Comparison of ENCODE assay signal across 17 cellular contexts in the genomic region with DNA sequence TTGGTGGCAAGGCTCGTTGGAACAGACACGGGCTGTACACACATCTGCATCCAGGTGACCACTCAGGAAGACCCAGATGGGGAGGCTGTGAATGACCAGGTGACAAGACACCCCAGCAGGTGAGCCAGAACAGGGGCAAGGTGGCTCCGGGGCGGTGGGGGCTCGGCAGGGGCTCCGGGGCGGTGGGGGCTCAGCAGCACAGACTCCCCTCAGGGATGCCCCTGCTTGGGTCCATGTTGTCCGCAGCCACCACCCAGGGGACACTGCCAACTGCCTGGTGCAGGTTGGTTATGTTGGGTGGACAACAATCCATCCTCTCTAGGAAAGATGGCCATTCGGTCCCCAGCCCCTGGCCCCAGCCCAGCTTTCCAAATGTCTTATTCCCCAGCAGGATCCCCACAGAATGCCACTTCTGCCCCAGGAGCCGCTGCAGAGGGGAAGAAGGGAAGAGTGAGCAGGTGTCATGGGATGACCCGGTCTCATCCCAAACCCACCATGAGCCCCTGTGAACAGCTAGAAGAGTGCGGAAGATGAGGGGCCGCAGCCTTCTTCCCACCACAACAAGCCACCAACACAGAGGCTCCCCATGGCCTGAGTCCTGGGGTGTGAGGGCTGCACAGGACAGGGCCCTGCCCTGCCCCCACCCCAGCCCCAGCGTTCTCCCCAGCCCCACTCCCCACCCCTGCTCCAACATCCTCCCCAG. TPM values are rescaled to one million over a fixed set of nuclear protein-coding genes. Genes with fewer than 3 reads are reported as not detected.
"Had no signal": no experiment of that assay in that cellular context is flagged by ENCODE, and none has a peak within 500 bp of the region (broad histone marks: within the 10 kb centered on the region; RNA-seq: fewer than 3 reads in every experiment).

No MANE protein-coding gene starts in this region.

- H3K27ac Mint-ChIP-seq: activated CD4-positive, alpha-beta T cell treated with anti-CD3 and anti-CD28 coated beads, Interleukin-2, amount 10 ng/mL, durations not matched to agents 7 days and 5 days; nephron had no signal

- DNase-seq: activated CD4-positive, alpha-beta T cell treated with anti-CD3 and anti-CD28 coated beads, Interleukin-2, amount 10 ng/mL, durations not matched to agents 7 days and 5 days; activated effector memory CD4-positive, alpha-beta T cell treated with Interleukin-2 at 50 U/mL for 16 hours; activated T-cell treated with anti-CD3 and anti-CD28 coated beads, Interleukin-2, amount 50 U/mL, for 1 hour; caudate nucleus; colonic mucosa; effector CD4-positive, alpha-beta T cell; heart right ventricle; left ventricle myocardium superior; mesenchymal stem cell; stomach had no signal

- H3K4me3 Mint-ChIP-seq: activated CD4-positive, alpha-beta T cell treated with anti-CD3 and anti-CD28 coated beads, Interleukin-2, amount 10 ng/mL, durations not matched to agents 7 days and 5 days; nephron had no signal

- H3K9me3 Mint-ChIP-seq: activated CD4-positive, alpha-beta T cell treated with anti-CD3 and anti-CD28 coated beads, Interleukin-2, amount 10 ng/mL, durations not matched to agents 7 days and 5 days; nephron had no signal

- H3K27ac ChIP-seq: colonic mucosa, heart right ventricle, stomach, vagina had no signal

- H3K27me3 Mint-ChIP-seq: activated CD4-positive, alpha-beta T cell treated with anti-CD3 and anti-CD28 coated beads, Interleukin-2, amount 10 ng/mL, durations not matched to agents 7 days and 5 days had no signal

- H3K36me3 ChIP-seq: colonic mucosa, heart right ventricle, stomach, vagina had no signal

- H3K4me1 Mint-ChIP-seq: activated CD4-positive, alpha-beta T cell treated with anti-CD3 and anti-CD28 coated beads, Interleukin-2, amount 10 ng/mL, durations not matched to agents 7 days and 5 days; nephron had no signal

- H3K4me1 ChIP-seq: colonic mucosa had no signal

- H3K27me3 ChIP-seq: vagina had no signal

- ATAC-seq: heart right ventricle, left ventricle myocardium superior had no signal

- H3K4me3 ChIP-seq: colonic mucosa, heart right ventricle, stomach, vagina had no signal

- H3K9me3 ChIP-seq: colonic mucosa, heart right ventricle, stomach, vagina had no signal

RNA-seq across cellular contexts. Expression of gene C14orf180, which starts 31.4 kb away (rescaled TPM):
- total RNA-seq: activated CD4-positive, alpha-beta T cell treated with anti-CD3 and anti-CD28 coated beads, Interleukin-2, amount 10 ng/mL, durations not matched to agents 7 days and 5 days; fibroblast of lung; frontal cortex; T-helper 1 cell treated with Interleukin-12 subunit alpha and Interleukin-12 subunit beta and Interleukin-4 antibody, amounts not matched to agents 30 ng/mL and 1 ng/mL, for 36 hours had no signal
- polyA plus RNA-seq: fibroblast of lung, keratinocyte had no signal

RNA-seq across cellular contexts. Expression of gene TMEM179, which starts 56.4 kb away (rescaled TPM):
- total RNA-seq: activated CD4-positive, alpha-beta T cell treated with anti-CD3 and anti-CD28 coated beads, Interleukin-2, amount 10 ng/mL, durations not matched to agents 7 days and 5 days; left ventricle myocardium superior; omental fat pad had no signal
- polyA plus RNA-seq: keratinocyte had no signal
